23 cellular contexts compared by ENCODE assay signal in the genomic region with DNA sequence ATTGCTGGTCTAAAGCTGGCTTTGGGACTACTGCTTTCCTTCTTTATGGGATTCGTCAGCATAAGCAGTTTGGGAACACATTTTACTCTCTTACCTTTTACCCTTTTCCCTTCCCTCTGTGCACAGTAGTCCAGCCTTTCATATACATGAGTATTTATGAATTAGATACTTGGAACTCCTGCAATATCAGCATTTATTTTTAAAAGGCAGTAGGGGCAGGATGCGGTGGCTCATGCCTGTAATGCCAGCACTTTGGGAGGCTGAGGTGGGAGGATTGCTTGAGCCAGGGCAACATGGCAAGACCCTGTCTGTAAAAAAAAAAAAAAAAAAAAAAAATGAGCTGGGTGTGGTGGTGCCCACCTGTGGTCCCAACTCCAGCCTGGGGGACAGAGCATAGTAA.
"Had no signal": no experiment of that assay in that cellular context is flagged by ENCODE, and none has a peak within 500 bp of the region (broad histone marks: within the 10 kb centered on the region; RNA-seq: fewer than 3 reads in every experiment).

No MANE protein-coding gene starts in this region.

- ATAC-seq: left ventricle myocardium superior; lower lobe of right lung; natural killer cell; psoas muscle; right cardiac atrium; stimulated activated memory B cell treated with anti-CD40 and anti-IgM and Interleukin-4, amounts not matched to agents 10 μg/mL and 1 μg/mL and 100 μg/mL, for 72 hours; stimulated activated naive CD8-positive, alpha-beta T cell treated with anti-CD3 and anti-CD28 coated beads, Interleukin-15, Interleukin-2, amounts not matched to agents 100 U/mL and 50 U/mL, for 24 hours; upper lobe of right lung had no signal

- H3K9me3 Mint-ChIP-seq: dendritic cell treated with granulocyte-macrophage colony-stimulating factor and Interleukin-4, amounts not matched to agents 40 ng/mL and 50 ng/mL, for 4 days; immature natural killer cell; natural killer cell had no signal

- H3K9me3 ChIP-seq: colonic mucosa, lower lobe of right lung, ovary, psoas muscle, spleen, suprapubic skin, transverse colon, upper lobe of right lung, uterus had no signal

- H3K27ac ChIP-seq: colonic mucosa, lower lobe of right lung, ovary, psoas muscle, skin epidermis, suprapubic skin, transverse colon, upper lobe of right lung, uterus had no signal

- H3K27me3 Mint-ChIP-seq: stimulated activated memory B cell treated with anti-CD40 and anti-IgM and Interleukin-4, amounts not matched to agents 10 μg/mL and 1 μg/mL and 100 μg/mL, for 72 hours had no signal

- H3K4me3 Mint-ChIP-seq: dendritic cell treated with granulocyte-macrophage colony-stimulating factor and Interleukin-4, amounts not matched to agents 40 ng/mL and 50 ng/mL, for 4 days; stimulated activated memory B cell treated with anti-CD40 and anti-IgM and Interleukin-4, amounts not matched to agents 10 μg/mL and 1 μg/mL and 100 μg/mL, for 72 hours had no signal

- H3K4me1 ChIP-seq: colonic mucosa, uterus had no signal

- DNase-seq: colonic mucosa; effector memory CD4-positive, alpha-beta T cell; hypothalamus; immature natural killer cell; islet precursor cell; left ventricle myocardium superior; lower lobe of right lung; natural killer cell; occipital lobe; ovary; posterior cingulate gyrus; psoas muscle; right cardiac atrium; spleen; stimulated activated CD4-positive, alpha-beta T cell treated with anti-CD3 and anti-CD28 coated beads, Interleukin-4, amount 100 ng/mL, for 4 hours; stimulated activated naive CD8-positive, alpha-beta T cell treated with anti-CD3 and anti-CD28 coated beads, Interleukin-15, Interleukin-2, amounts not matched to agents 100 U/mL and 50 U/mL, for 24 hours; transverse colon; upper lobe of right lung; uterus had no signal

- H3K36me3 Mint-ChIP-seq: natural killer cell had no signal

- H3K27ac Mint-ChIP-seq: dendritic cell treated with granulocyte-macrophage colony-stimulating factor and Interleukin-4, amounts not matched to agents 40 ng/mL and 50 ng/mL, for 4 days; stimulated activated memory B cell treated with anti-CD40 and anti-IgM and Interleukin-4, amounts not matched to agents 10 μg/mL and 1 μg/mL and 100 μg/mL, for 72 hours had no signal

- H3K36me3 ChIP-seq: colonic mucosa, ovary, suprapubic skin, transverse colon, uterus had no signal

- H3K27me3 ChIP-seq: colonic mucosa, ovary, spleen, suprapubic skin, transverse colon, upper lobe of right lung, uterus had no signal

- H3K4me3 ChIP-seq: colonic mucosa, lower lobe of right lung, ovary, psoas muscle, skin epidermis, spleen, suprapubic skin, transverse colon, upper lobe of right lung, uterus had no signal
